In genomic region chr17:82528484-82529265, GRCh38 we compare ENCODE assay signal across 9 cellular contexts. TPM values are rescaled to one million over a fixed set of nuclear protein-coding genes. Genes with fewer than 3 reads are reported as not detected.
DNase-seq lines count a peak whose midpoint lies in the region; TF ChIP-seq lines count a peak whose summit lies in the region.
"Had no signal": no experiment of that assay in that cellular context is flagged by ENCODE, and none has a peak within 500 bp of the region (broad histone marks: within the 10 kb centered on the region; RNA-seq: fewer than 3 reads in every experiment).

No MANE protein-coding gene starts in this region.

- H3K4me3 ChIP-seq in right atrium auricular region (no peak overlapping the region), skeletal muscle tissue (ENCODE audit: low read length in 3 of 3) (peak overlapping the region in 2 of 3 donors; percentile 35 to 49)
- no peak overlapping the region for H3K4me3 ChIP-seq in effector memory CD4-positive, alpha-beta T cell (ENCODE audit: insufficient read depth, low read depth, low read length, poor library complexity, severe bottlenecking)

- DNase-seq in DMS 273 treated with DMSO at 0.1 percent for 48 hours (lab: John Stamatoyannopoulos, UW) (peak; percentile 24), M059J (ENCODE audit: low read depth) (peak; percentile 87), amniotic epithelial cell (ENCODE audit: low read depth) (peak; percentile 63), right atrium auricular region (ENCODE audit: low spot score) (peak; percentile 73), NOMO-1 treated with dmso at 0.1 percent for 144 hours (lab: John Stamatoyannopoulos, UW; ENCODE audit: unreplicated experiment) (no peak), GDM1 (lab: John Stamatoyannopoulos, UW) (no peak)
- no peak for DNase-seq in effector memory CD4-positive, alpha-beta T cell
- DNase-seq: activated B cell treated with CpG ODN at 0.5 μM for 24 hours had no signal

- peak; percentile 29 to 51 for TF ChIP-seq CTCF in right atrium auricular region (IDR thresholded peaks at IDR 0.05)

- H3K27ac ChIP-seq in right atrium auricular region (peak overlapping the region; percentile 71 to 91), skeletal muscle tissue (ENCODE audit: low read depth, low read length) (peak overlapping the region; percentile 71)
- H3K27ac ChIP-seq in effector memory CD4-positive, alpha-beta T cell (ENCODE audit: insufficient read depth, low read length, poor library complexity, severe bottlenecking) = no peak overlapping the region

- no peaks in the 10 kb centered on the region for H3K9me3 ChIP-seq in right atrium auricular region
- no peaks in the 10 kb centered on the region for H3K9me3 ChIP-seq in skeletal muscle tissue (ENCODE audit: control insufficient read depth in 3 of 3, low read length in 3 of 3)
- H3K9me3 ChIP-seq in effector memory CD4-positive, alpha-beta T cell (ENCODE audit: control insufficient read depth, low read length) = no peaks in the 10 kb centered on the region

- no peaks in the 10 kb centered on the region for H3K27me3 ChIP-seq in right atrium auricular region
- H3K27me3 ChIP-seq in skeletal muscle tissue (ENCODE audit: control insufficient read depth in 3 of 3, insufficient read depth in 3 of 3, low read length in 3 of 3) = no peaks in the 10 kb centered on the region
- H3K27me3 ChIP-seq in effector memory CD4-positive, alpha-beta T cell (replicated peaks; ENCODE audit: control insufficient read depth, insufficient read depth, low read length, poor library complexity, severe bottlenecking) = no peaks in the 10 kb centered on the region

- peak overlapping the region; percentile 6 to 74 (median 35) for H3K9ac ChIP-seq in skeletal muscle tissue (ENCODE audit: low read depth in 1 of 3, low read length in 3 of 3)

- no peaks in the 10 kb centered on the region for H3K36me3 ChIP-seq in right atrium auricular region
- H3K36me3 ChIP-seq in skeletal muscle tissue (ENCODE audit: control insufficient read depth in 3 of 3, insufficient read depth in 3 of 3, low read length in 3 of 3) = no peaks in the 10 kb centered on the region
- no peaks in the 10 kb centered on the region for H3K36me3 ChIP-seq in effector memory CD4-positive, alpha-beta T cell (ENCODE audit: control insufficient read depth, insufficient read depth, low read length)

- H3K4me1 ChIP-seq in right atrium auricular region (peaks cover 0 to 79% of the 10 kb centered on the region in 2 donors), skeletal muscle tissue (ENCODE audit: control insufficient read depth in 3 of 3, insufficient read depth in 3 of 3, low read length in 3 of 3) (peaks cover 59 to 70% (median 66%) of the 10 kb centered on the region in 3 donors)
- peaks cover 11% of the 10 kb centered on the region for H3K4me1 ChIP-seq in effector memory CD4-positive, alpha-beta T cell (ENCODE audit: control insufficient read depth, insufficient read depth, low read length, poor library complexity, severe bottlenecking)

RNA-seq across cellular contexts. Expression of gene FOXK2, which starts 9.1 kb away (rescaled TPM):
- 21.4 and 30.7 TPM in 2 replicates for total RNA-seq in M059J (2014; rRNA removed; shearing (Covaris generic))
- total RNA-seq in right atrium auricular region (10 to 100 TPM; 27.8 to 40.3 TPM), skeletal muscle tissue (27.7 TPM)

Comparison
In these comparisons a context has a peak if more than half of its experiments do, and no peak if none do; other contexts are left out.
1. DNase-seq: peak in DMS 273 treated with DMSO at 0.1 percent for 48 hours (single experiment), M059J (single experiment), amniotic epithelial cell (single experiment) and right atrium auricular region (single experiment); none in NOMO-1 treated with dmso at 0.1 percent for 144 hours (single experiment), effector memory CD4-positive, alpha-beta T cell (0 of 3) and GDM1 (single experiment).
2. H3K4me3 ChIP-seq: peak in skeletal muscle tissue (2 of 3); none in right atrium auricular region (0 of 2) and effector memory CD4-positive, alpha-beta T cell (single experiment).